In the genomic region with DNA sequence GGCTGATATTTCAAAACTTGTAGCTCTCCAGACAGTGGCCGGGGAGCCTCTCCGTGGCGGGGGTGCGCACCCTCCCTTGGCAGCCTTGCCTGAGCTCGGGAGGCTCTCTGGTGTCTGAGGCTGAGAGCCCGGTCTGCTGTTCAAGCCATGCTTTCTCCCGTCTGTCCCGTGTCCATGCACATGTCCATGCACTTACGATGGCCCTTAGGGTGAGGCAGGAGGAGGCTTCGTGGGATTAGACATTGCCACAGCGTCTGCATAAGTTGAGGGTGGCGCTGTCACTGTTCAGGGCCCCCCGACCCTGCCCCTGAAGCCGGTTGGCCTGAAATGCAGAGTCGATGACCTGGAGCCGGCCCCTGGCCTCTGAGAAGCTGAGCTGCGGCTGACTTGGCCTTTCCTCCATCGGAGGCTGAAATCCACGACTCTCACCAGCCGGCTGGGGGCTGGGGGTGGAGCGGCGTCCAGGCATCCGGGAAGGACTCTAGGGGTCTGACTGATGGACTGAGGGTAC, we compare ENCODE assay signal across 25 cellular contexts. TPM values are rescaled to one million over a fixed set of nuclear protein-coding genes. Genes with fewer than 3 reads are reported as not detected.
DNase-seq lines count a peak whose midpoint lies in the region; ATAC-seq and TF ChIP-seq lines count a peak whose summit lies in the region.
"Had no signal": no experiment of that assay in that cellular context is flagged by ENCODE, and none has a peak within 500 bp of the region (broad histone marks: within the 10 kb centered on the region; RNA-seq: fewer than 3 reads in every experiment).

No MANE protein-coding gene starts in this region.

- H3K4me2 ChIP-seq in BLaER1: peak overlapping the region; percentile 56
- H3K4me2 ChIP-seq: A549 had no signal

- H3K36me3 ChIP-seq in left ventricle myocardium inferior: no peaks in the 10 kb centered on the region
- H3K36me3 ChIP-seq in BLaER1: no peaks in the 10 kb centered on the region
- no peaks in the 10 kb centered on the region for H3K36me3 ChIP-seq in lower lobe of right lung

- H4K20me1 ChIP-seq in BLaER1: no peaks in the 10 kb centered on the region

- ATAC-seq in Right ventricle myocardium inferior: no peak
- ATAC-seq in lower lobe of right lung: no peak
- ATAC-seq in GM19467 (IDR thresholded peaks at IDR 0.05; ENCODE audit: unreplicated experiment): no peak
- no peak for ATAC-seq in GM21528 (IDR thresholded peaks at IDR 0.05; ENCODE audit: low FRiP score, unreplicated experiment)
- ATAC-seq: A549; CD8-positive, alpha-beta T cell; GM12878; HCT116 had no signal

- intact Hi-C loops in Right ventricle myocardium inferior (cut with DNase I) (no loop called here), left ventricle myocardium inferior (cut with micrococcal nuclease) (no loop called here), lower lobe of right lung (cut with DNase I) (no loop called here), posterior vena cava (cut with DNase I) (no loop called here)

- H3K27ac ChIP-seq in left ventricle myocardium inferior (replicated peaks) (no peak overlapping the region), BLaER1 (peak overlapping the region; percentile 11; the same call in 1 of the 2 replicates), lower lobe of right lung (peak overlapping the region; percentile 18)
- H3K27ac ChIP-seq: 22Rv1, A549, HL-60 had no signal

- DNase-seq in Right ventricle myocardium inferior (ENCODE audit: missing footprints): peak; percentile 56
- no peak for DNase-seq in left ventricle myocardium inferior
- peak; percentile 27 for DNase-seq in lower lobe of right lung
- DNase-seq in posterior vena cava (ENCODE audit: low spot score): peak; percentile 69
- DNase-seq in amniotic stem cell (lab: John Stamatoyannopoulos, UW): no peak
- DNase-seq: AML-193; CD8-positive, alpha-beta T cell; COR-L47; DMS 273 treated with DMSO at 0.1 percent for 48 hours; DMS53; DND-41; EL; GOT3; H7; HFFc6 had no signal

- TF ChIP-seq CTCF in left ventricle myocardium inferior (IDR thresholded peaks at IDR 0.05; ENCODE audit: borderline replicate concordance): no peak
- TF ChIP-seq CTCF in lower lobe of right lung (IDR thresholded peaks at IDR 0.05): no peak

- H3K4me1 ChIP-seq in left ventricle myocardium inferior (peaks cover 28% of the 10 kb centered on the region), BLaER1 (peaks cover 18% of the 10 kb centered on the region), lower lobe of right lung (peaks cover 5% of the 10 kb centered on the region)
- H3K4me1 ChIP-seq: A549 had no signal

- H3K27me3 ChIP-seq in left ventricle myocardium inferior (ENCODE audit: low read depth) (peaks cover 19% of the 10 kb centered on the region), BLaER1 (no peaks in the 10 kb centered on the region), lower lobe of right lung (ENCODE audit: low read depth) (peaks cover 11% of the 10 kb centered on the region)

- no peak overlapping the region for H3K4me3 ChIP-seq in left ventricle myocardium inferior
- H3K4me3 ChIP-seq in BLaER1: no peak overlapping the region
- H3K4me3 ChIP-seq in lower lobe of right lung: no peak overlapping the region
- H3K4me3 ChIP-seq: A549, GM12878 had no signal

- H3K9ac ChIP-seq in BLaER1: no peak overlapping the region

- H3K9me3 ChIP-seq in left ventricle myocardium inferior (replicated peaks) (peaks cover 12% of the 10 kb centered on the region), BLaER1 (peaks cover 9% of the 10 kb centered on the region), lower lobe of right lung (peaks cover 8% of the 10 kb centered on the region)

RNA-seq across cellular contexts. Expression of a gene that starts 18.1 kb away (rescaled TPM):
- total RNA-seq in Right ventricle myocardium inferior: 2.7 TPM
- 2.0 TPM for total RNA-seq in left ventricle myocardium inferior
- 10.5 TPM for total RNA-seq in lower lobe of right lung
- total RNA-seq in posterior vena cava: 1 to 10 TPM; 3.2 to 4.0 TPM

RNA-seq across cellular contexts. Expression of a gene that starts 27.8 kb away (rescaled TPM):
- total RNA-seq in Right ventricle myocardium inferior (not detected), left ventricle myocardium inferior (not detected), lower lobe of right lung (not detected), posterior vena cava (not detected)
- total RNA-seq: CD8-positive, alpha-beta T cell; GM12878; H7; HFFc6; HT1080 had no signal

RNA-seq across cellular contexts. Expression of a gene that starts 37.2 kb away (rescaled TPM):
- total RNA-seq in Right ventricle myocardium inferior (13.9 TPM), left ventricle myocardium inferior (11.5 TPM), lower lobe of right lung (34.3 TPM), posterior vena cava (10 to 100 TPM; 11.7 to 13.4 TPM)

RNA-seq across cellular contexts. Expression of a gene that starts 37.5 kb away (rescaled TPM):
- total RNA-seq in Right ventricle myocardium inferior: 9.5 TPM
- total RNA-seq in left ventricle myocardium inferior: 6.0 TPM
- total RNA-seq in lower lobe of right lung: 10.1 TPM
- total RNA-seq in posterior vena cava: 10 to 100 TPM in 1 of 2 donors, 1 to 10 TPM in 1; 5.5 to 11.3 TPM
- total RNA-seq: G401, GM12878, HT1080 had no signal

Comparison
In these comparisons a context has a peak if more than half of its experiments do, and no peak if none do; other contexts are left out.
1. DNase-seq: peak in Right ventricle myocardium inferior (single experiment), lower lobe of right lung (single experiment) and posterior vena cava (single experiment); none in left ventricle myocardium inferior (single experiment) and amniotic stem cell (single experiment).